In the genomic region with DNA sequence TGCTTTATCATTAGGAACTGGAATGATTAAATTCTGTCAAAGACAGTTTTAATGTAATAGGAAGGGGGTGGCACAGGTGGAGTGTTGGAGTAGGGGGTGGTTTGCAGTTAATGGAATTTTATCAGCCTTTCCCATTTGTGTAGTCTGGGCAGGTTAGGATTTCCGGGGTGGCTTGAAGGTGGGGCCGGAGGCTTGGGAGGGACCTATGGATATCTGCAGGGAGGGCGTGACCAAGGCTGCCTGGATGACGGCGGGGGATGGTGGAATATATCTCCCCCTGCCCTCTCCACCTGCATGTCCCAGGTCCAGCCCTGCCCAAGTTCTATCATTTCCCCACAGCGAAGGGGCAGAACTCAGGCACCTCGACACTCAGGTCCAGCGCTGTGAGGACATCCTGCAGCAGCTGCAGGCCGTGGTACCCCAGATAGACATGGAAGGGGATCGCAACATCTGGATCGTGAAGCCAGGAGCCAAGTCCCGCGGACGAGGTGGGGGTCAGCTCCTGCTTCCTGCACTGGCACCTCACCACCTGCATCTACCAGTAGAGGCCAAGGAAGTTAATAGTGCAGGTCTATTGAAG, we compare ENCODE assay signal across 2 cellular contexts.
TF ChIP-seq lines count a peak whose summit lies in the region.

No MANE protein-coding gene starts in this region.

TF ChIP-seq in GM23338, 12 proteins besides CTCF, POLR2A, EP300 and RAD21 (continued from another document):
- TF ChIP-seq, protein P1, sequence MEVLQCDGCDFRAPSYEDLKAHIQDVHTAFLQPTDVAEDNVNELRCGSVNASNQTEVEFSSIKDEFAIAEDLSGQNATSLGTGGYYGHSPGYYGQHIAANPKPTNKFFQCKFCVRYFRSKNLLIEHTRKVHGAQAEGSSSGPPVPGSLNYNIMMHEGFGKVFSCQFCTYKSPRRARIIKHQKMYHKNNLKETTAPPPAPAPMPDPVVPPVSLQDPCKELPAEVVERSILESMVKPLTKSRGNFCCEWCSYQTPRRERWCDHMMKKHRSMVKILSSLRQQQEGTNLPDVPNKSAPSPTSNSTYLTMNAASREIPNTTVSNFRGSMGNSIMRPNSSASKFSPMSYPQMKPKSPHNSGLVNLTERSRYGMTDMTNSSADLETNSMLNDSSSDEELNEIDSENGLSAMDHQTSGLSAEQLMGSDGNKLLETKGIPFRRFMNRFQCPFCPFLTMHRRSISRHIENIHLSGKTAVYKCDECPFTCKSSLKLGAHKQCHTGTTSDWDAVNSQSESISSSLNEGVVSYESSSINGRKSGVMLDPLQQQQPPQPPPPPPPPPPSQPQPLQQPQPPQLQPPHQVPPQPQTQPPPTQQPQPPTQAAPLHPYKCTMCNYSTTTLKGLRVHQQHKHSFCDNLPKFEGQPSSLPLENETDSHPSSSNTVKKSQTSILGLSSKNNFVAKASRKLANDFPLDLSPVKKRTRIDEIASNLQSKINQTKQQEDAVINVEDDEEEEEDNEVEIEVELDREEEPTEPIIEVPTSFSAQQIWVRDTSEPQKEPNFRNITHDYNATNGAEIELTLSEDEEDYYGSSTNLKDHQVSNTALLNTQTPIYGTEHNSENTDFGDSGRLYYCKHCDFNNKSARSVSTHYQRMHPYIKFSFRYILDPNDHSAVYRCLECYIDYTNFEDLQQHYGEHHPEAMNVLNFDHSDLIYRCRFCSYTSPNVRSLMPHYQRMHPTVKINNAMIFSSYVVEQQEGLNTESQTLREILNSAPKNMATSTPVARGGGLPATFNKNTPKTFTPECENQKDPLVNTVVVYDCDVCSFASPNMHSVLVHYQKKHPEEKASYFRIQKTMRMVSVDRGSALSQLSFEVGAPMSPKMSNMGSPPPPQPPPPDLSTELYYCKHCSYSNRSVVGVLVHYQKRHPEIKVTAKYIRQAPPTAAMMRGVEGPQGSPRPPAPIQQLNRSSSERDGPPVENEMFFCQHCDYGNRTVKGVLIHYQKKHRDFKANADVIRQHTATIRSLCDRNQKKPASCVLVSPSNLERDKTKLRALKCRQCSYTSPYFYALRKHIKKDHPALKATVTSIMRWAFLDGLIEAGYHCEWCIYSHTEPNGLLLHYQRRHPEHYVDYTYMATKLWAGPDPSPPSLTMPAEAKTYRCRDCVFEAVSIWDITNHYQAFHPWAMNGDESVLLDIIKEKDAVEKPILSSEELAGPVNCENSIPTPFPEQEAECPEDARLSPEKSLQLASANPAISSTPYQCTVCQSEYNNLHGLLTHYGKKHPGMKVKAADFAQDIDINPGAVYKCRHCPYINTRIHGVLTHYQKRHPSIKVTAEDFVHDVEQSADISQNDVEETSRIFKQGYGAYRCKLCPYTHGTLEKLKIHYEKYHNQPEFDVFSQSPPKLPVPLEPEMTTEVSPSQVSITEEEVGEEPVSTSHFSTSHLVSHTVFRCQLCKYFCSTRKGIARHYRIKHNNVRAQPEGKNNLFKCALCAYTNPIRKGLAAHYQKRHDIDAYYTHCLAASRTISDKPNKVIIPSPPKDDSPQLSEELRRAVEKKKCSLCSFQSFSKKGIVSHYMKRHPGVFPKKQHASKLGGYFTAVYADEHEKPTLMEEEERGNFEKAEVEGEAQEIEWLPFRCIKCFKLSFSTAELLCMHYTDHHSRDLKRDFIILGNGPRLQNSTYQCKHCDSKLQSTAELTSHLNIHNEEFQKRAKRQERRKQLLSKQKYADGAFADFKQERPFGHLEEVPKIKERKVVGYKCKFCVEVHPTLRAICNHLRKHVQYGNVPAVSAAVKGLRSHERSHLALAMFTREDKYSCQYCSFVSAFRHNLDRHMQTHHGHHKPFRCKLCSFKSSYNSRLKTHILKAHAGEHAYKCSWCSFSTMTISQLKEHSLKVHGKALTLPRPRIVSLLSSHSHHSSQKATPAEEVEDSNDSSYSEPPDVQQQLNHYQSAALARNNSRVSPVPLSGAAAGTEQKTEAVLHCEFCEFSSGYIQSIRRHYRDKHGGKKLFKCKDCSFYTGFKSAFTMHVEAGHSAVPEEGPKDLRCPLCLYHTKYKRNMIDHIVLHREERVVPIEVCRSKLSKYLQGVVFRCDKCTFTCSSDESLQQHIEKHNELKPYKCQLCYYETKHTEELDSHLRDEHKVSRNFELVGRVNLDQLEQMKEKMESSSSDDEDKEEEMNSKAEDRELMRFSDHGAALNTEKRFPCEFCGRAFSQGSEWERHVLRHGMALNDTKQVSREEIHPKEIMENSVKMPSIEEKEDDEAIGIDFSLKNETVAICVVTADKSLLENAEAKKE (CRISPR knock-in tag; IDR thresholded peaks at IDR 0.05) = no peak
- TF ChIP-seq CREB1 (CRISPR knock-in tag; IDR thresholded peaks at IDR 0.05; ENCODE audit: low read depth) = no peak
- TF ChIP-seq ZNF114 (CRISPR knock-in tag; IDR thresholded peaks at IDR 0.05) = no peak
- TF ChIP-seq STAT1 (IDR thresholded peaks at IDR 0.05; ENCODE audit: unreplicated experiment) = no peak
- TF ChIP-seq NANOG (IDR thresholded peaks at IDR 0.05; ENCODE audit: borderline replicate concordance) = no peak
- TF ChIP-seq, protein P2, sequence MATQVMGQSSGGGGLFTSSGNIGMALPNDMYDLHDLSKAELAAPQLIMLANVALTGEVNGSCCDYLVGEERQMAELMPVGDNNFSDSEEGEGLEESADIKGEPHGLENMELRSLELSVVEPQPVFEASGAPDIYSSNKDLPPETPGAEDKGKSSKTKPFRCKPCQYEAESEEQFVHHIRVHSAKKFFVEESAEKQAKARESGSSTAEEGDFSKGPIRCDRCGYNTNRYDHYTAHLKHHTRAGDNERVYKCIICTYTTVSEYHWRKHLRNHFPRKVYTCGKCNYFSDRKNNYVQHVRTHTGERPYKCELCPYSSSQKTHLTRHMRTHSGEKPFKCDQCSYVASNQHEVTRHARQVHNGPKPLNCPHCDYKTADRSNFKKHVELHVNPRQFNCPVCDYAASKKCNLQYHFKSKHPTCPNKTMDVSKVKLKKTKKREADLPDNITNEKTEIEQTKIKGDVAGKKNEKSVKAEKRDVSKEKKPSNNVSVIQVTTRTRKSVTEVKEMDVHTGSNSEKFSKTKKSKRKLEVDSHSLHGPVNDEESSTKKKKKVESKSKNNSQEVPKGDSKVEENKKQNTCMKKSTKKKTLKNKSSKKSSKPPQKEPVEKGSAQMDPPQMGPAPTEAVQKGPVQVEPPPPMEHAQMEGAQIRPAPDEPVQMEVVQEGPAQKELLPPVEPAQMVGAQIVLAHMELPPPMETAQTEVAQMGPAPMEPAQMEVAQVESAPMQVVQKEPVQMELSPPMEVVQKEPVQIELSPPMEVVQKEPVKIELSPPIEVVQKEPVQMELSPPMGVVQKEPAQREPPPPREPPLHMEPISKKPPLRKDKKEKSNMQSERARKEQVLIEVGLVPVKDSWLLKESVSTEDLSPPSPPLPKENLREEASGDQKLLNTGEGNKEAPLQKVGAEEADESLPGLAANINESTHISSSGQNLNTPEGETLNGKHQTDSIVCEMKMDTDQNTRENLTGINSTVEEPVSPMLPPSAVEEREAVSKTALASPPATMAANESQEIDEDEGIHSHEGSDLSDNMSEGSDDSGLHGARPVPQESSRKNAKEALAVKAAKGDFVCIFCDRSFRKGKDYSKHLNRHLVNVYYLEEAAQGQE (IDR thresholded peaks at IDR 0.05; ENCODE audit: unreplicated experiment) = no peak
- no peak for TF ChIP-seq EZH2 (IDR thresholded peaks at IDR 0.05; ENCODE audit: low read depth, unreplicated experiment)
- TF ChIP-seq, protein P3, sequence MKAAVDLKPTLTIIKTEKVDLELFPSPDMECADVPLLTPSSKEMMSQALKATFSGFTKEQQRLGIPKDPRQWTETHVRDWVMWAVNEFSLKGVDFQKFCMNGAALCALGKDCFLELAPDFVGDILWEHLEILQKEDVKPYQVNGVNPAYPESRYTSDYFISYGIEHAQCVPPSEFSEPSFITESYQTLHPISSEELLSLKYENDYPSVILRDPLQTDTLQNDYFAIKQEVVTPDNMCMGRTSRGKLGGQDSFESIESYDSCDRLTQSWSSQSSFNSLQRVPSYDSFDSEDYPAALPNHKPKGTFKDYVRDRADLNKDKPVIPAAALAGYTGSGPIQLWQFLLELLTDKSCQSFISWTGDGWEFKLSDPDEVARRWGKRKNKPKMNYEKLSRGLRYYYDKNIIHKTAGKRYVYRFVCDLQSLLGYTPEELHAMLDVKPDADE (IDR thresholded peaks at IDR 0.05) = no peak
- TF ChIP-seq POLR2AphosphoS5 (IDR thresholded peaks at IDR 0.05; ENCODE audit: low read depth) = no peak

TF ChIP-seq in WTC11, 78 proteins besides CTCF, POLR2A, EP300 and RAD21 (continued from another document):
- TF ChIP-seq, protein P4, sequence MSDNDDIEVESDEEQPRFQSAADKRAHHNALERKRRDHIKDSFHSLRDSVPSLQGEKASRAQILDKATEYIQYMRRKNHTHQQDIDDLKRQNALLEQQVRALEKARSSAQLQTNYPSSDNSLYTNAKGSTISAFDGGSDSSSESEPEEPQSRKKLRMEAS (CRISPR knock-in tag; IDR thresholded peaks at IDR 0.05) = no peak
- TF ChIP-seq, protein P5, sequence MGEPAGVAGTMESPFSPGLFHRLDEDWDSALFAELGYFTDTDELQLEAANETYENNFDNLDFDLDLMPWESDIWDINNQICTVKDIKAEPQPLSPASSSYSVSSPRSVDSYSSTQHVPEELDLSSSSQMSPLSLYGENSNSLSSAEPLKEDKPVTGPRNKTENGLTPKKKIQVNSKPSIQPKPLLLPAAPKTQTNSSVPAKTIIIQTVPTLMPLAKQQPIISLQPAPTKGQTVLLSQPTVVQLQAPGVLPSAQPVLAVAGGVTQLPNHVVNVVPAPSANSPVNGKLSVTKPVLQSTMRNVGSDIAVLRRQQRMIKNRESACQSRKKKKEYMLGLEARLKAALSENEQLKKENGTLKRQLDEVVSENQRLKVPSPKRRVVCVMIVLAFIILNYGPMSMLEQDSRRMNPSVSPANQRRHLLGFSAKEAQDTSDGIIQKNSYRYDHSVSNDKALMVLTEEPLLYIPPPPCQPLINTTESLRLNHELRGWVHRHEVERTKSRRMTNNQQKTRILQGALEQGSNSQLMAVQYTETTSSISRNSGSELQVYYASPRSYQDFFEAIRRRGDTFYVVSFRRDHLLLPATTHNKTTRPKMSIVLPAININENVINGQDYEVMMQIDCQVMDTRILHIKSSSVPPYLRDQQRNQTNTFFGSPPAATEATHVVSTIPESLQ (CRISPR knock-in tag; IDR thresholded peaks at IDR 0.05) = no peak
- TF ChIP-seq, protein P6, sequence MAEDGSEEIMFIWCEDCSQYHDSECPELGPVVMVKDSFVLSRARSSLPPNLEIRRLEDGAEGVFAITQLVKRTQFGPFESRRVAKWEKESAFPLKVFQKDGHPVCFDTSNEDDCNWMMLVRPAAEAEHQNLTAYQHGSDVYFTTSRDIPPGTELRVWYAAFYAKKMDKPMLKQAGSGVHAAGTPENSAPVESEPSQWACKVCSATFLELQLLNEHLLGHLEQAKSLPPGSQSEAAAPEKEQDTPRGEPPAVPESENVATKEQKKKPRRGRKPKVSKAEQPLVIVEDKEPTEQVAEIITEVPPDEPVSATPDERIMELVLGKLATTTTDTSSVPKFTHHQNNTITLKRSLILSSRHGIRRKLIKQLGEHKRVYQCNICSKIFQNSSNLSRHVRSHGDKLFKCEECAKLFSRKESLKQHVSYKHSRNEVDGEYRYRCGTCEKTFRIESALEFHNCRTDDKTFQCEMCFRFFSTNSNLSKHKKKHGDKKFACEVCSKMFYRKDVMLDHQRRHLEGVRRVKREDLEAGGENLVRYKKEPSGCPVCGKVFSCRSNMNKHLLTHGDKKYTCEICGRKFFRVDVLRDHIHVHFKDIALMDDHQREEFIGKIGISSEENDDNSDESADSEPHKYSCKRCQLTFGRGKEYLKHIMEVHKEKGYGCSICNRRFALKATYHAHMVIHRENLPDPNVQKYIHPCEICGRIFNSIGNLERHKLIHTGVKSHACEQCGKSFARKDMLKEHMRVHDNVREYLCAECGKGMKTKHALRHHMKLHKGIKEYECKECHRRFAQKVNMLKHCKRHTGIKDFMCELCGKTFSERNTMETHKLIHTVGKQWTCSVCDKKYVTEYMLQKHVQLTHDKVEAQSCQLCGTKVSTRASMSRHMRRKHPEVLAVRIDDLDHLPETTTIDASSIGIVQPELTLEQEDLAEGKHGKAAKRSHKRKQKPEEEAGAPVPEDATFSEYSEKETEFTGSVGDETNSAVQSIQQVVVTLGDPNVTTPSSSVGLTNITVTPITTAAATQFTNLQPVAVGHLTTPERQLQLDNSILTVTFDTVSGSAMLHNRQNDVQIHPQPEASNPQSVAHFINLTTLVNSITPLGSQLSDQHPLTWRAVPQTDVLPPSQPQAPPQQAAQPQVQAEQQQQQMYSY (CRISPR knock-in tag; IDR thresholded peaks at IDR 0.05) = no peak
- TF ChIP-seq, protein P7, sequence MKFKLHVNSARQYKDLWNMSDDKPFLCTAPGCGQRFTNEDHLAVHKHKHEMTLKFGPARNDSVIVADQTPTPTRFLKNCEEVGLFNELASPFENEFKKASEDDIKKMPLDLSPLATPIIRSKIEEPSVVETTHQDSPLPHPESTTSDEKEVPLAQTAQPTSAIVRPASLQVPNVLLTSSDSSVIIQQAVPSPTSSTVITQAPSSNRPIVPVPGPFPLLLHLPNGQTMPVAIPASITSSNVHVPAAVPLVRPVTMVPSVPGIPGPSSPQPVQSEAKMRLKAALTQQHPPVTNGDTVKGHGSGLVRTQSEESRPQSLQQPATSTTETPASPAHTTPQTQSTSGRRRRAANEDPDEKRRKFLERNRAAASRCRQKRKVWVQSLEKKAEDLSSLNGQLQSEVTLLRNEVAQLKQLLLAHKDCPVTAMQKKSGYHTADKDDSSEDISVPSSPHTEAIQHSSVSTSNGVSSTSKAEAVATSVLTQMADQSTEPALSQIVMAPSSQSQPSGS (CRISPR knock-in tag; IDR thresholded peaks at IDR 0.05; ENCODE audit: borderline replicate concordance, low read depth) = no peak
- TF ChIP-seq RELA (CRISPR knock-in tag; IDR thresholded peaks at IDR 0.05; ENCODE audit: borderline replicate concordance) (no peak), MXD4 (CRISPR knock-in tag; IDR thresholded peaks at IDR 0.05; ENCODE audit: borderline replicate concordance) (no peak)
- TF ChIP-seq, protein P8, sequence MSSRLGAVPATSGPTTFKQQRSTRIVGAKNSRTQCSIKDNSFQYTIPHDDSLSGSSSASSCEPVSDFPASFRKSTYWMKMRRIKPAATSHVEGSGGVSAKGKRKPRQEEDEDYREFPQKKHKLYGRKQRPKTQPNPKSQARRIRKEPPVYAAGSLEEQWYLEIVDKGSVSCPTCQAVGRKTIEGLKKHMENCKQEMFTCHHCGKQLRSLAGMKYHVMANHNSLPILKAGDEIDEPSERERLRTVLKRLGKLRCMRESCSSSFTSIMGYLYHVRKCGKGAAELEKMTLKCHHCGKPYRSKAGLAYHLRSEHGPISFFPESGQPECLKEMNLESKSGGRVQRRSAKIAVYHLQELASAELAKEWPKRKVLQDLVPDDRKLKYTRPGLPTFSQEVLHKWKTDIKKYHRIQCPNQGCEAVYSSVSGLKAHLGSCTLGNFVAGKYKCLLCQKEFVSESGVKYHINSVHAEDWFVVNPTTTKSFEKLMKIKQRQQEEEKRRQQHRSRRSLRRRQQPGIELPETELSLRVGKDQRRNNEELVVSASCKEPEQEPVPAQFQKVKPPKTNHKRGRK (CRISPR knock-in tag; IDR thresholded peaks at IDR 0.05; ENCODE audit: borderline replicate concordance) = no peak
